In genomic region chr2:160812830-160813505, GRCh38 we compare ENCODE assay signal across 21 cellular contexts.
"Had no signal": no experiment of that assay in that cellular context is flagged by ENCODE, and none has a peak within 500 bp of the region (broad histone marks: within the 10 kb centered on the region; RNA-seq: fewer than 3 reads in every experiment).

No MANE protein-coding gene starts in this region.

- H3K36me3 ChIP-seq: stomach had no signal

- H3K27ac ChIP-seq: dorsolateral prefrontal cortex, epithelial cell of prostate had no signal

- H3K27ac Mint-ChIP-seq: activated CD4-positive, alpha-beta T cell treated with anti-CD3 and anti-CD28 coated beads for 36 hours; activated naive CD8-positive, alpha-beta T cell; activated T-helper 1 cell treated with anti-CD3 and anti-CD28 coated beads, Interleukin-12 subunit alpha, Interleukin-12 subunit beta, Interleukin-2, Interleukin-4 antibody, amounts not matched to agents 30 ng/mL and 10 ng/mL and 1 ng/mL, durations not matched to agents 14 hours and 24 hours and 36 hours; naive thymus-derived CD8-positive, alpha-beta T cell; stimulated activated effector memory CD8-positive, alpha-beta T cell treated with anti-CD3 and anti-CD28 coated beads, Interleukin-12 subunit alpha, Interleukin-12 subunit beta, amount 100 ng/mL, for 72 hours had no signal

- H3K4me3 Mint-ChIP-seq: activated CD4-positive, alpha-beta T cell treated with anti-CD3 and anti-CD28 coated beads for 36 hours; activated naive CD8-positive, alpha-beta T cell; activated T-helper 1 cell treated with anti-CD3 and anti-CD28 coated beads, Interleukin-12 subunit alpha, Interleukin-12 subunit beta, Interleukin-2, Interleukin-4 antibody, amounts not matched to agents 30 ng/mL and 10 ng/mL and 1 ng/mL, durations not matched to agents 14 hours and 24 hours and 36 hours; naive thymus-derived CD8-positive, alpha-beta T cell; stimulated activated effector memory CD8-positive, alpha-beta T cell treated with anti-CD3 and anti-CD28 coated beads, Interleukin-12 subunit alpha, Interleukin-12 subunit beta, amount 100 ng/mL, for 72 hours had no signal

- H3K27me3 ChIP-seq: dorsolateral prefrontal cortex, stomach had no signal

- H3K4me1 ChIP-seq: stomach had no signal

- H3K9me3 Mint-ChIP-seq: activated T-helper 1 cell treated with anti-CD3 and anti-CD28 coated beads, Interleukin-12 subunit alpha, Interleukin-12 subunit beta, Interleukin-2, Interleukin-4 antibody, amounts not matched to agents 30 ng/mL and 10 ng/mL and 1 ng/mL, durations not matched to agents 14 hours and 24 hours and 36 hours; naive thymus-derived CD8-positive, alpha-beta T cell; stimulated activated effector memory CD8-positive, alpha-beta T cell treated with anti-CD3 and anti-CD28 coated beads, Interleukin-12 subunit alpha, Interleukin-12 subunit beta, amount 100 ng/mL, for 72 hours had no signal

- H3K4me1 Mint-ChIP-seq: activated CD4-positive, alpha-beta T cell treated with anti-CD3 and anti-CD28 coated beads for 36 hours; naive thymus-derived CD8-positive, alpha-beta T cell; stimulated activated effector memory CD8-positive, alpha-beta T cell treated with anti-CD3 and anti-CD28 coated beads, Interleukin-12 subunit alpha, Interleukin-12 subunit beta, amount 100 ng/mL, for 72 hours had no signal

- H3K27me3 Mint-ChIP-seq: activated naive CD8-positive, alpha-beta T cell had no signal

- DNase-seq: activated CD4-positive, alpha-beta T cell treated with anti-CD3 and anti-CD28 coated beads for 36 hours; activated CD4-positive, alpha-beta T cell treated with anti-CD3 and anti-CD28 coated beads, Interleukin-2, amount 50 U/mL, for 48 hours; activated gamma-delta T cell treated with Interleukin-2 at 50 U/mL for 16 hours; activated T-cell treated with anti-CD3 and anti-CD28 coated beads for 4 hours; amniotic stem cell; caudate nucleus; dorsolateral prefrontal cortex; foreskin melanocyte; head of caudate nucleus; kidney; mesenchymal stem cell; naive thymus-derived CD8-positive, alpha-beta T cell; retina; small intestine; stimulated activated CD4-positive, alpha-beta T cell treated with anti-CD3 and anti-CD28 coated beads, Interleukin-4, amount 100 ng/mL, for 24 hours; stomach; trophoblast cell had no signal

- H3K9me3 ChIP-seq: stomach had no signal

- H3K4me3 ChIP-seq: dorsolateral prefrontal cortex, stomach had no signal

- H3K36me3 Mint-ChIP-seq: activated naive CD8-positive, alpha-beta T cell; naive thymus-derived CD8-positive, alpha-beta T cell; stimulated activated effector memory CD8-positive, alpha-beta T cell treated with anti-CD3 and anti-CD28 coated beads, Interleukin-12 subunit alpha, Interleukin-12 subunit beta, amount 100 ng/mL, for 72 hours had no signal
